17 cellular contexts compared by ENCODE assay signal in genomic region chr5:180389252-180390101, GRCh38. TPM values are rescaled to one million over a fixed set of nuclear protein-coding genes. Genes with fewer than 3 reads are reported as not detected.
DNase-seq lines count a peak whose midpoint lies in the region; ATAC-seq and TF ChIP-seq lines count a peak whose summit lies in the region.
"Had no signal": no experiment of that assay in that cellular context is flagged by ENCODE, and none has a peak within 500 bp of the region (broad histone marks: within the 10 kb centered on the region; RNA-seq: fewer than 3 reads in every experiment).

No MANE protein-coding gene starts in this region.

- no peaks in the 10 kb centered on the region for H3K9me3 ChIP-seq in Panc1 (ENCODE audit: control insufficient read depth, insufficient read depth, low read depth, low read length)
- no peaks in the 10 kb centered on the region for H3K9me3 ChIP-seq in left ventricle myocardium inferior (replicated peaks)
- H3K9me3 ChIP-seq: stomach had no signal

- peaks cover 0 to 11% (median 3%) of the 10 kb centered on the region in 5 donors for H3K27me3 Mint-ChIP-seq in naive thymus-derived CD8-positive, alpha-beta T cell
- H3K27me3 Mint-ChIP-seq: activated naive CD4-positive, alpha-beta T cell treated with anti-CD3 and anti-CD28 coated beads, Interleukin-2, amount 10 ng/mL, durations not matched to agents 7 days and 5 days had no signal

- no peaks in the 10 kb centered on the region for H3K27me3 ChIP-seq in Panc1 (ENCODE audit: control insufficient read depth, insufficient read depth, low read length)
- peaks cover 5% of the 10 kb centered on the region for H3K27me3 ChIP-seq in left ventricle myocardium inferior (ENCODE audit: low read depth)
- H3K27me3 ChIP-seq: foreskin keratinocyte, stomach had no signal

- TF ChIP-seq CTCF in Panc1 (IDR thresholded peaks at IDR 0.05): no peak
- TF ChIP-seq CTCF in left ventricle myocardium inferior (IDR thresholded peaks at IDR 0.05; ENCODE audit: borderline replicate concordance): no peak
- no peak for TF ChIP-seq CTCF in omental fat pad (IDR thresholded peaks at IDR 0.05)

- no TSS peak for BruUV-seq in Panc1 (replicated peaks; lab: Mats Ljungman, UMichigan)

- H3K27ac ChIP-seq in Panc1 (ENCODE audit: low read length): no peak overlapping the region
- peak overlapping the region; percentile 36 for H3K27ac ChIP-seq in left ventricle myocardium inferior (replicated peaks)
- H3K27ac ChIP-seq: foreskin keratinocyte, stomach had no signal

- H3K4me3 ChIP-seq in Panc1 (ENCODE audit: low read depth in 2 of 2, low read length in 2 of 2): no peak overlapping the region
- H3K4me3 ChIP-seq in left ventricle myocardium inferior: no peak overlapping the region
- H3K4me3 ChIP-seq: stomach had no signal

- H3K9me3 Mint-ChIP-seq in naive thymus-derived CD8-positive, alpha-beta T cell: no peaks in the 10 kb centered on the region
- H3K9me3 Mint-ChIP-seq: activated CD4-positive, alpha-beta T cell treated with anti-CD3 and anti-CD28 coated beads, Interleukin-2, amount 10 ng/mL, durations not matched to agents 24 days and 14 days; activated naive CD4-positive, alpha-beta T cell treated with anti-CD3 and anti-CD28 coated beads, Interleukin-2, amount 10 ng/mL, durations not matched to agents 7 days and 5 days; CD8-positive, alpha-beta memory T cell had no signal

- intact Hi-C loops in Panc1 (cut with micrococcal nuclease; ENCODE audit: unreplicated experiment) (no loop called here), left ventricle myocardium inferior (cut with micrococcal nuclease) (no loop called here)

- H3K4me1 ChIP-seq in Panc1 (ENCODE audit: control insufficient read depth, insufficient read depth, low read length) (no peaks in the 10 kb centered on the region), left ventricle myocardium inferior (no peaks in the 10 kb centered on the region)
- H3K4me1 ChIP-seq: foreskin keratinocyte, stomach had no signal

- CTCF ChIA-PET in Panc1 (lab: Charles Lee): interaction anchor here (0.7 kb wide), 1 partner anchor 19 kb away, joined by 4 read pairs; no protein-coding TSS in a partner anchor

- peaks cover 0 to 6% (median 0%) of the 10 kb centered on the region in 4 donors for H3K4me1 Mint-ChIP-seq in naive thymus-derived CD8-positive, alpha-beta T cell
- H3K4me1 Mint-ChIP-seq: activated CD4-positive, alpha-beta T cell treated with anti-CD3 and anti-CD28 coated beads, Interleukin-2, amount 10 ng/mL, durations not matched to agents 24 days and 14 days; activated naive CD4-positive, alpha-beta T cell treated with anti-CD3 and anti-CD28 coated beads, Interleukin-2, amount 10 ng/mL, durations not matched to agents 7 days and 5 days; CD8-positive, alpha-beta memory T cell had no signal

- H3K36me3 ChIP-seq in Panc1 (ENCODE audit: control insufficient read depth, insufficient read depth, low read length): no peaks in the 10 kb centered on the region
- no peaks in the 10 kb centered on the region for H3K36me3 ChIP-seq in left ventricle myocardium inferior
- H3K36me3 ChIP-seq: stomach had no signal

- H3K27ac Mint-ChIP-seq in naive thymus-derived CD8-positive, alpha-beta T cell: peak overlapping the region in 1 of 10 donors; percentile 59
- H3K27ac Mint-ChIP-seq: activated CD4-positive, alpha-beta T cell treated with anti-CD3 and anti-CD28 coated beads, Interleukin-2, amount 10 ng/mL, durations not matched to agents 24 days and 14 days; activated naive CD4-positive, alpha-beta T cell treated with anti-CD3 and anti-CD28 coated beads, Interleukin-2, amount 10 ng/mL, durations not matched to agents 7 days and 5 days had no signal

- DNase-seq in AG20443 (ENCODE audit: low spot score) (peak; percentile 45), Panc1 (ENCODE audit: low read depth, low spot score) (no peak), left ventricle myocardium inferior (peak; percentile 61), omental fat pad (ENCODE audit: low spot score) (no peak), cortex of kidney (lab: John Stamatoyannopoulos, UW) (no peak)
- no peak for DNase-seq in naive thymus-derived CD8-positive, alpha-beta T cell
- DNase-seq: activated CD4-positive, alpha-beta T cell treated with anti-CD3 and anti-CD28 coated beads, Interleukin-2, amount 10 ng/mL, durations not matched to agents 24 days and 14 days; activated naive CD4-positive, alpha-beta T cell treated with anti-CD3 and anti-CD28 coated beads, Interleukin-2, amount 10 ng/mL, durations not matched to agents 7 days and 5 days; CD8-positive, alpha-beta memory T cell; foreskin keratinocyte; MV-4-11; NCI-H2081; NCI-H524; OCI-M1; stomach had no signal

- H3K4me3 Mint-ChIP-seq in naive thymus-derived CD8-positive, alpha-beta T cell: no peak overlapping the region
- H3K4me3 Mint-ChIP-seq: activated CD4-positive, alpha-beta T cell treated with anti-CD3 and anti-CD28 coated beads, Interleukin-2, amount 10 ng/mL, durations not matched to agents 24 days and 14 days; activated naive CD4-positive, alpha-beta T cell treated with anti-CD3 and anti-CD28 coated beads, Interleukin-2, amount 10 ng/mL, durations not matched to agents 7 days and 5 days; CD8-positive, alpha-beta memory T cell had no signal

- peaks cover 0 to 3% (median 0%) of the 10 kb centered on the region in 3 donors for H3K36me3 Mint-ChIP-seq in naive thymus-derived CD8-positive, alpha-beta T cell
- H3K36me3 Mint-ChIP-seq: activated naive CD4-positive, alpha-beta T cell treated with anti-CD3 and anti-CD28 coated beads, Interleukin-2, amount 10 ng/mL, durations not matched to agents 7 days and 5 days; CD8-positive, alpha-beta memory T cell had no signal

- in situ Hi-C loops in Panc1 (cut with HindIII; ENCODE audit: low pct_unique_long_range_greater_than_20kb, low sequenced_read_pairs): no loop called here

- peak; percentile 62 for ATAC-seq in Panc1
- peak; percentile 50 for ATAC-seq in omental fat pad (ENCODE audit: low FRiP score)
- ATAC-seq in HG03460 (IDR thresholded peaks at IDR 0.05; ENCODE audit: unreplicated experiment): no peak
- ATAC-seq in naive thymus-derived CD8-positive, alpha-beta T cell: no peak
- ATAC-seq in HG02981 (IDR thresholded peaks at IDR 0.05; ENCODE audit: unreplicated experiment): no peak
- ATAC-seq: foreskin keratinocyte had no signal

- POLR2A ChIA-PET in Panc1 (lab: Charles Lee): interaction anchor here (0.7 kb wide), 1 partner anchor 238 kb away, joined by 3 read pairs; no protein-coding TSS in a partner anchor
- POLR2A ChIA-PET in naive thymus-derived CD8-positive, alpha-beta T cell (lab: Charles Lee): no interaction called here

RNA-seq across cellular contexts. Expression of gene GFPT2, which starts 36.3 kb away (rescaled TPM):
- total RNA-seq in Panc1 (2021; ENCODE audit: unreplicated experiment) (2.1 TPM), left ventricle myocardium inferior (8.4 TPM), omental fat pad (100 to 1,000 TPM in 2 of 4 donors, 10 to 100 TPM in 2; 42.3 to 553 (median 270) TPM)
- polyA plus RNA-seq in Panc1 (2012; ENCODE audit: insufficient read length): 1.3 TPM
- 1 to 10 TPM in 1 of 2 experiments, under 1 TPM in 1; 0.52 to 2.9 TPM for total RNA-seq in naive thymus-derived CD8-positive, alpha-beta T cell
- polyA plus RNA-seq in naive thymus-derived CD8-positive, alpha-beta T cell: 1 to 10 TPM in 1 of 3 donors, not detected in 2; 2.0 TPM

Comparison
In these comparisons a context has a peak if more than half of its experiments do, and no peak if none do; other contexts are left out.
1. DNase-seq: peak in AG20443 (single experiment) and left ventricle myocardium inferior (single experiment); none in Panc1 (single experiment), omental fat pad (single experiment), cortex of kidney (single experiment) and naive thymus-derived CD8-positive, alpha-beta T cell (0 of 10).
2. ATAC-seq: peak in Panc1 (single experiment) and omental fat pad (single experiment); none in HG03460 (single experiment), naive thymus-derived CD8-positive, alpha-beta T cell (0 of 2) and HG02981 (single experiment).